Comparison of ENCODE assay signal across 14 cellular contexts in the genomic region with DNA sequence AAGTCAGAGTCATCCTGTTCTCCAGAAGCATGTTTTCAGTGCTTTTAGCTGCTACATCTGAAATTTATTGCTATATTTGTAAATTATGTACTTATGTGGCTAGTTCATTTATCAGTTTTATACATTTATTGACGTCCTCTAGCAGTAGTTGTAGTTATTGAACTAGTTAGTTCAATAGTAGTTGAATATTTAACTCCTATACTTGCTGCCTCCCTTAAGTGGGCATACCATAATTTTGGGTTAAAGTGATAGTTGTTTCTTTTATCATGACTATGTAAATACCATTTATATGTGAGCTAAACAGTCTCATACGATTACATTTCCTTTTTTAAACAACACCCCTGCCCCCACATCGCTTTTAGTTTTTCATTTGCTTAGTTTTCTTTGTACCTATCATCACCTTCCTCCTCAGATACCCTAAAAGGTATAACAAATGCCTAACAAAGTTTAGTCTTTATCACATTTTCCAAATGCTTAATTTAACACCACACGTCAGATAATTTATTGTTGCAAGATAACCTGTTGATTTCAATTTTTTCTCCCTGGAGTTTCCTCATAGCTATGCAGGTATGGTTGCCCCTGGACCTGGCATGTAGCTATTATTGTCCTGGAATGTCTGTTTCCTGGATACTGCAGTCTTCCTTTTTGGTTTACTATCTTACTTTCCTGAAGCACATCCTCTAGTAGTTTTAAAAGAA. TPM values are rescaled to one million over a fixed set of nuclear protein-coding genes. Genes with fewer than 3 reads are reported as not detected.
DNase-seq lines count a peak whose midpoint lies in the region; ATAC-seq and TF ChIP-seq lines count a peak whose summit lies in the region.
"Had no signal": no experiment of that assay in that cellular context is flagged by ENCODE, and none has a peak within 500 bp of the region (broad histone marks: within the 10 kb centered on the region; RNA-seq: fewer than 3 reads in every experiment).

No MANE protein-coding gene starts in this region.

- in situ Hi-C loops in transverse colon (cut with MboI; ENCODE audit: low pct_ligation_motif_present in 1 of 4, low pct_unique_long_range_greater_than_20kb in 1 of 4, low sequenced_read_pairs in 3 of 4), result no loop called here

- peak overlapping the region; percentile 56 for H3K27ac ChIP-seq in left ventricle myocardium inferior (replicated peaks)
- H3K27ac ChIP-seq in transverse colon, result no peak overlapping the region

- H3K9me3 ChIP-seq in left ventricle myocardium inferior (replicated peaks), result no peaks in the 10 kb centered on the region
- H3K9me3 ChIP-seq in transverse colon, result no peaks in the 10 kb centered on the region
- H3K9me3 ChIP-seq: psoas muscle had no signal

- DNase-seq in left ventricle myocardium inferior (no peak), Right ventricle myocardium superior (no peak), immature natural killer cell (no peak), type B pancreatic cell (ENCODE audit: extremely low spot score, unreplicated experiment) (no peak), GOT3 (lab: John Stamatoyannopoulos, UW) (no peak), NCI-H1092 treated with DMSO at 0.1 percent for 48 hours (lab: John Stamatoyannopoulos, UW) (no peak), transverse colon (no peak)
- no peak for DNase-seq in activated CD4-positive, alpha-beta memory T cell treated with anti-CD3 and anti-CD28 coated beads, Interleukin-2, amount 10 ng/mL, durations not matched to agents 7 days and 5 days
- DNase-seq: activated CD4-positive, CD25-positive, alpha-beta regulatory T cell; AML-193; NCI-H187 treated with DMSO at 0.1 percent for 48 hours; psoas muscle; SIG-M5; stimulated activated CD4-positive, alpha-beta T cell treated with anti-CD3 and anti-CD28 coated beads, Interleukin-1b, Interleukin-23, amount 100 ng/mL, for 48 hours had no signal

- no peaks in the 10 kb centered on the region for H3K27me3 Mint-ChIP-seq in activated CD4-positive, alpha-beta memory T cell treated with anti-CD3 and anti-CD28 coated beads, Interleukin-2, amount 10 ng/mL, durations not matched to agents 7 days and 5 days
- H3K27me3 Mint-ChIP-seq in immature natural killer cell (ENCODE audit: low read depth in 3 of 3) (peaks cover 2 to 9% (median 3%) of the 10 kb centered on the region in 3 donors), type B pancreatic cell (no peaks in the 10 kb centered on the region)

- H3K36me3 ChIP-seq in left ventricle myocardium inferior (no peaks in the 10 kb centered on the region), transverse colon (no peaks in the 10 kb centered on the region)

- intact Hi-C loops in left ventricle myocardium inferior (cut with micrococcal nuclease), result no loop called here
- intact Hi-C loops in Right ventricle myocardium superior (cut with DNase I), result no loop called here
- intact Hi-C loops in transverse colon (cut with DNase I; ENCODE audit: low total_unique reads), result no loop called here

- H3K27ac Mint-ChIP-seq in activated CD4-positive, alpha-beta memory T cell treated with anti-CD3 and anti-CD28 coated beads, Interleukin-2, amount 10 ng/mL, durations not matched to agents 7 days and 5 days, result peak overlapping the region; percentile 41
- H3K27ac Mint-ChIP-seq in immature natural killer cell (peak overlapping the region in 5 of 6 donors; percentile 5 to 31 (median 25)), type B pancreatic cell (peak overlapping the region; percentile 58)

- no peaks in the 10 kb centered on the region for H3K9me3 Mint-ChIP-seq in activated CD4-positive, alpha-beta memory T cell treated with anti-CD3 and anti-CD28 coated beads, Interleukin-2, amount 10 ng/mL, durations not matched to agents 7 days and 5 days
- H3K9me3 Mint-ChIP-seq in immature natural killer cell (no peaks in the 10 kb centered on the region), type B pancreatic cell (no peaks in the 10 kb centered on the region)

- peaks cover 78% of the 10 kb centered on the region for H3K4me1 Mint-ChIP-seq in activated CD4-positive, alpha-beta memory T cell treated with anti-CD3 and anti-CD28 coated beads, Interleukin-2, amount 10 ng/mL, durations not matched to agents 7 days and 5 days
- peaks cover 26 to 63% of the 10 kb centered on the region in 2 donors for H3K4me1 Mint-ChIP-seq in immature natural killer cell
- H3K4me1 Mint-ChIP-seq in type B pancreatic cell (ENCODE audit: unreplicated experiment), result peaks cover 52% of the 10 kb centered on the region

- H3K4me3 ChIP-seq in left ventricle myocardium inferior (no peak overlapping the region), transverse colon (no peak overlapping the region)
- H3K4me3 ChIP-seq: psoas muscle had no signal

- ATAC-seq in Right ventricle myocardium superior (ENCODE audit: poor library complexity), result no peak
- ATAC-seq: psoas muscle had no signal

- CTCF ChIA-PET in activated CD4-positive, alpha-beta memory T cell treated with anti-CD3 and anti-CD28 coated beads, Interleukin-2, amount 10 ng/mL, durations not matched to agents 7 days and 5 days (lab: Charles Lee), result no interaction called here

- 55 to 62% methylated on average over 4 of the region's 4 CpGs for WGBS in transverse colon (ENCODE audit: low coverage in 1 of 2), 2 donors

- TF ChIP-seq CTCF in left ventricle myocardium inferior (IDR thresholded peaks at IDR 0.05; ENCODE audit: borderline replicate concordance), result no peak
- no peak for TF ChIP-seq CTCF in type B pancreatic cell (conservative IDR thresholded peaks at IDR 0.05)
- no peak for TF ChIP-seq CTCF in transverse colon (IDR thresholded peaks at IDR 0.05)

- POLR2A ChIA-PET in activated CD4-positive, alpha-beta memory T cell treated with anti-CD3 and anti-CD28 coated beads, Interleukin-2, amount 10 ng/mL, durations not matched to agents 7 days and 5 days (lab: Charles Lee), result interaction anchor here (1.0 to 3.6 kb wide), 5 partner anchors 9 to 364 kb away, joined by 3 to 14 read pairs (median 6); a partner anchor contains a TSS

- TF ChIP-seq POLR2A in transverse colon (IDR thresholded peaks at IDR 0.05), result no peak

- H3K4me3 Mint-ChIP-seq in activated CD4-positive, alpha-beta memory T cell treated with anti-CD3 and anti-CD28 coated beads, Interleukin-2, amount 10 ng/mL, durations not matched to agents 7 days and 5 days, result no peak overlapping the region
- peak overlapping the region in 3 of 5 donors; percentile 0 to 28 (median 14) for H3K4me3 Mint-ChIP-seq in immature natural killer cell
- H3K4me3 Mint-ChIP-seq in type B pancreatic cell, result no peak overlapping the region

- H3K27me3 ChIP-seq in left ventricle myocardium inferior (ENCODE audit: low read depth), result no peaks in the 10 kb centered on the region
- H3K27me3 ChIP-seq in transverse colon, result no peaks in the 10 kb centered on the region

- H3K4me1 ChIP-seq in left ventricle myocardium inferior, result peaks cover 98% of the 10 kb centered on the region
- H3K4me1 ChIP-seq in transverse colon, result peaks cover 18 to 53% (median 24%) of the 10 kb centered on the region in 4 donors

- peaks cover 43% of the 10 kb centered on the region for H3K36me3 Mint-ChIP-seq in activated CD4-positive, alpha-beta memory T cell treated with anti-CD3 and anti-CD28 coated beads, Interleukin-2, amount 10 ng/mL, durations not matched to agents 7 days and 5 days (ENCODE audit: low read depth)
- H3K36me3 Mint-ChIP-seq in immature natural killer cell (no peaks in the 10 kb centered on the region), type B pancreatic cell (peaks cover 46% of the 10 kb centered on the region)

- no peak for TF ChIP-seq EP300 in transverse colon (IDR thresholded peaks at IDR 0.05; ENCODE audit: low read depth)

RNA-seq across cellular contexts. Expression of a gene that starts 8.8 kb away (rescaled TPM):
- 102 TPM for total RNA-seq in left ventricle myocardium inferior
- total RNA-seq in Right ventricle myocardium superior, result 76.9 TPM
- 10 to 100 TPM; 71.6 to 77.5 TPM for total RNA-seq in activated CD4-positive, alpha-beta memory T cell treated with anti-CD3 and anti-CD28 coated beads, Interleukin-2, amount 10 ng/mL, durations not matched to agents 7 days and 5 days
- 1 to 10 TPM; 2.1 to 4.6 (median 3.4) TPM for polyA plus RNA-seq in immature natural killer cell
- 82.0 and 166 TPM in 2 replicates for total RNA-seq in type B pancreatic cell (ENCODE audit: low replicate concordance)
- 10 to 100 TPM; 20.3 to 42.3 (median 29.6) TPM for total RNA-seq in transverse colon

Comparison
In these comparisons a context has a peak if more than half of its experiments do, and no peak if none do; other contexts are left out.
1. H3K4me3 Mint-ChIP-seq: peak in immature natural killer cell (3 of 5); none in activated CD4-positive, alpha-beta memory T cell treated with anti-CD3 and anti-CD28 coated beads, Interleukin-2, amount 10 ng/mL, durations not matched to agents 7 days and 5 days (single experiment) and type B pancreatic cell (single experiment).
2. Peak in every context shown above with its lines, with median percentiles within 50 percentile points of each other: H3K27ac Mint-ChIP-seq.